ENCODE assay signal across 8 cellular contexts in the genomic region with DNA sequence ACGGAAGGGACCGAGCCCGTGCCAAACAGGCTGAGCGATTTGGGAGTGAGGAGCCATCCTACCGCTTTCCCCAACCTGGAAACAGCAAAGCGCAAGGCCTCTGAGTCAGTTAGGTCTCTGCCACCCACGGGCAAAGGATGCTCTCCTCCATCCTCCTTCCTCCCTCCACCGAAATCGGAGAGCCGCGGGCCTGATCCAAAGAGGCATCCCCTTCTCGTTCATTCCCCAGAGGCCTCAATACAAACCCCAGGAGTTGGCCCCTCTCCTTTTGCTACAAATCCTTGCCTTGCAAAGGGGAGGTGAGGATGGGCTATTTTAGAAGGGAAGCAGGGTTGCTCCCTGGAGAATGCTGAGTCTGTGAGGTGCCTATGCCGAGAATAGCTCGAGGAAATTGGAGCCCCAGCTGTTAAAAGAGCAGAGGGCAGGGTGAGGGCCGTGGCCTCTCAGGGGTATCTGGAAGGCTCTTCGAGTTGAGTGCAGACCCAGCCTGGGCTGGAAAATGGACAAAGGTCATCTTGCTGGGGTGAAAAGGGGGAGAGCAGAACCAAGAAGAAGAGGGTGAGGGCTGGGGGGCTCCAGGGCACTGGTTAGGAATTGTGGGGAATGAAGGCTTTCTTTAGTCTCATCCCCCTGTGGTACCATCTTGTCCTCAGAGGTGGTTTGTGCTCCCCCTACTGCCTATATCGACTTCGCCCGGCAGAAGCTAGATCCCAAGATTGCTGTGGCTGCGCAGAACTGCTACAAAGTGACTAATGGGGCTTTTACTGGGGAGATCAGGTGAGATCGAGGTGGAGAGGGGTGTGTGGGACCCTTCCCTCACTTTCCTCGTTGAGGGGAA. TPM values are rescaled to one million over a fixed set of nuclear protein-coding genes. Genes with fewer than 3 reads are reported as not detected.
DNase-seq lines count a peak whose midpoint lies in the region; ATAC-seq and TF ChIP-seq lines count a peak whose summit lies in the region.

No MANE protein-coding gene starts in this region.

- H3K4me2 ChIP-seq in IMR-90 (ENCODE audit: low read depth, low read length): peak overlapping the region; percentile 94

- H3K4me3 ChIP-seq in Caco-2 (ENCODE audit: low read depth, low read length) (peak overlapping the region; percentile 97), IMR-90 (ENCODE audit: insufficient read depth, low read depth, low read length) (peak overlapping the region; percentile 87)

- peak overlapping the region; percentile 97 for H2AK5ac ChIP-seq in IMR-90 (ENCODE audit: low read depth, low read length)

- peaks cover 47% of the 10 kb centered on the region for H3K4me1 Mint-ChIP-seq in Caco-2 (ENCODE audit: low read depth, unreplicated experiment)

- peak overlapping the region; percentile 91 for H3K56ac ChIP-seq in IMR-90 (ENCODE audit: extremely low read depth, insufficient read depth, low read length)

- H3K9me3 ChIP-seq in Caco-2 (no peaks in the 10 kb centered on the region), IMR-90 (ENCODE audit: control insufficient read depth, insufficient read depth, low read length) (no peaks in the 10 kb centered on the region)

- CTCF ChIA-PET in Caco-2 (lab: Charles Lee) (interaction anchor here (0.6 to 4.2 kb wide), 16 partner anchors 16 to 150 kb away, joined by 3 to 68 read pairs (median 8); a partner anchor contains a TSS), IMR-90 (lab: Yijun Ruan, JAX) (interaction anchor here (0.6 to 2.0 kb wide), 3 partner anchors 23 to 1245 kb away, joined by 3 to 8 read pairs (median 3); no protein-coding TSS in a partner anchor)

- peak overlapping the region; percentile 100 for H2AK9ac ChIP-seq in IMR-90 (replicated peaks; ENCODE audit: low read depth, low read length, poor library complexity)

- H3K27ac ChIP-seq in IMR-90 (ENCODE audit: insufficient read depth, low read length) (peak overlapping the region; percentile 97), angular gyrus (ENCODE audit: low read depth, low read length) (peak overlapping the region; percentile 92), substantia nigra (ENCODE audit: low read depth, low read length, poor library complexity, severe bottlenecking) (peak overlapping the region; percentile 94)

- H3K36me3 ChIP-seq in Caco-2 (ENCODE audit: control insufficient read depth, insufficient read depth, low read length) (peaks cover 14% of the 10 kb centered on the region), IMR-90 (ENCODE audit: control insufficient read depth, insufficient read depth, low read length) (peaks cover 46% of the 10 kb centered on the region)

- peaks cover 23 to 55% of the 10 kb centered on the region in 2 experiments for H3K79me1 ChIP-seq in IMR-90 (ENCODE audit: low read depth in 1 of 2, low read length in 2 of 2)

- H3K9me1 ChIP-seq in IMR-90 (ENCODE audit: insufficient read depth, low read length): 0 out of 2 replicates have a peak, but pooled peaks cover 7% of the 10 kb centered on the region

- H3K27me3 ChIP-seq in Caco-2 (replicated peaks; ENCODE audit: control insufficient read depth, insufficient read depth, low read length): no peaks in the 10 kb centered on the region
- H3K27me3 ChIP-seq in IMR-90 (ENCODE audit: control insufficient read depth, insufficient read depth, low read length): no peaks in the 10 kb centered on the region

- no peak overlapping the region; the same call in 1 of the 2 replicates for H2BK120ac ChIP-seq in IMR-90 (ENCODE audit: low read depth, low read length)

- peak overlapping the region; percentile 93 for H3K4ac ChIP-seq in IMR-90 (ENCODE audit: low read depth, low read length)

- peak overlapping the region; percentile 91 for H3K14ac ChIP-seq in IMR-90 (replicated peaks; ENCODE audit: low read depth, low read length)

- peaks cover 99% of the 10 kb centered on the region for H3K36me3 Mint-ChIP-seq in Caco-2 (ENCODE audit: insufficient read depth, unreplicated experiment)

- BruUV-seq in Caco-2 (replicated peaks; lab: Mats Ljungman, UMichigan): no TSS peak
- BruUV-seq in IMR-90 (replicated peaks; lab: Mats Ljungman, UMichigan): no TSS peak

- H3K18ac ChIP-seq in IMR-90 (ENCODE audit: low read depth, low read length): peak overlapping the region; percentile 69

- peak overlapping the region; percentile 100 for H3K9ac ChIP-seq in IMR-90 (ENCODE audit: low read depth, low read length)

- POLR2A ChIA-PET in Caco-2 (lab: Charles Lee): interaction anchor here (0.8 to 5.4 kb wide), 10 partner anchors 16 to 179 kb away, joined by 3 to 102 read pairs (median 10); a partner anchor contains a TSS
- POLR2A ChIA-PET in IMR-90 (lab: Charles Lee; ENCODE audit: unreplicated experiment): interaction anchor here (1.2 to 1.9 kb wide), 2 partner anchors 16 to 57 kb away, joined by 3 to 6 read pairs; a partner anchor contains a TSS

- no peak for DNase-seq in Caco-2
- DNase-seq in IMR-90: peak; percentile 29
- DNase-seq in kidney glomerular epithelial cell (lab: John Stamatoyannopoulos, UW): peak; percentile 25
- peak in 4 of 49 donors; percentile 16 to 64 (median 35) for DNase-seq in substantia nigra (lab: John Stamatoyannopoulos, UW)
- no peak for DNase-seq in GF-D8 (lab: John Stamatoyannopoulos, UW)
- no peak for DNase-seq in SHP77 (lab: John Stamatoyannopoulos, UW)

- no peak for TF ChIP-seq CTCF in Caco-2 (IDR thresholded peaks at IDR 0.05; ENCODE audit: insufficient read depth in 1 of 2, low read depth in 1 of 2, low read length in 1 of 2, severe bottlenecking in 1 of 2, unreplicated experiment in 1 of 2)
- TF ChIP-seq CTCF in IMR-90 (conservative IDR thresholded peaks at IDR 0.05; ENCODE audit: low read depth, low read length): peak; percentile 30; the same call in 1 of the 2 replicates

- dilution Hi-C loops in IMR-90 (cut with HindIII; ENCODE audit: low sequenced_read_pairs, unreplicated experiment): no loop called here

- peak overlapping the region; percentile 24; the same call in 1 of the 2 replicates for H2BK20ac ChIP-seq in IMR-90 (ENCODE audit: low read depth, low read length)

- peaks cover 51% of the 10 kb centered on the region for H4K20me1 ChIP-seq in IMR-90 (ENCODE audit: insufficient read depth, low read length)

- H3K4me3 Mint-ChIP-seq in Caco-2 (ENCODE audit: unreplicated experiment): peak overlapping the region; percentile 95

- ATAC-seq in IMR-90 (ENCODE audit: low read depth): peak; percentile 0; the same call in 1 of the 2 replicates
- ATAC-seq in GM19351 (IDR thresholded peaks at IDR 0.05; ENCODE audit: unreplicated experiment): no peak

- no peak for TF ChIP-seq POLR2A in IMR-90 (IDR thresholded peaks at IDR 0.05; ENCODE audit: low read depth, low read length)

- peak overlapping the region; percentile 88 for H2AFZ ChIP-seq in IMR-90 (replicated peaks; ENCODE audit: low read length, poor library complexity)

- no peak for TF ChIP-seq RAD21 in IMR-90 (IDR thresholded peaks at IDR 0.05; ENCODE audit: low read length)

- peak overlapping the region; percentile 79 for H4K91ac ChIP-seq in IMR-90 (ENCODE audit: insufficient read depth, low read depth, low read length)

- H3K27ac Mint-ChIP-seq in Caco-2 (ENCODE audit: unreplicated experiment): peak overlapping the region; percentile 94

- H2BK5ac ChIP-seq in IMR-90 (ENCODE audit: low read depth, low read length, poor library complexity, severe bottlenecking): peak overlapping the region; percentile 95

- in situ Hi-C loops in IMR-90 (cut with MboI; ENCODE audit: low sequenced_read_pairs): loop anchor here (5.0 kb wide), 1 partner anchor 94 kb away; no protein-coding TSS in a partner anchor

- H4K8ac ChIP-seq in IMR-90 (ENCODE audit: low read depth in 2 of 2, low read length in 2 of 2): peak overlapping the region; percentile 65 to 87

- H4K5ac ChIP-seq in IMR-90 (ENCODE audit: low read depth, low read length): peak overlapping the region; percentile 26

- WGBS in IMR-90 (ENCODE audit: extremely low coverage in 2 of 2, insufficient read length in 1 of 2), 2 experiments: 0% methylated on average over 6 of the region's 22 CpGs; no CpG with 5 or more reads in 1 of the 2 experiments

- no peaks in the 10 kb centered on the region for H3K27me3 Mint-ChIP-seq in Caco-2 (ENCODE audit: insufficient read depth, unreplicated experiment)

- H3K23ac ChIP-seq in IMR-90 (ENCODE audit: low read depth, low read length): peak overlapping the region; percentile 97

- H3K4me1 ChIP-seq in Caco-2 (peaks cover 31% of the 10 kb centered on the region), IMR-90 (ENCODE audit: control insufficient read depth, insufficient read depth, low read length) (peaks cover 19% of the 10 kb centered on the region)

- no peaks in the 10 kb centered on the region for H3K9me3 Mint-ChIP-seq in Caco-2 (ENCODE audit: unreplicated experiment)

- intact Hi-C loops in Caco-2 (cut with micrococcal nuclease; ENCODE audit: unreplicated experiment) (loop anchor here (1.0 to 2.0 kb wide), 5 partner anchors 16 to 74 kb away; a partner anchor contains a TSS), IMR-90 (cut with micrococcal nuclease) (loop anchor here (2.0 to 5.0 kb wide), 3 partner anchors 16 to 769 kb away; a partner anchor contains a TSS)

- no peak overlapping the region for H2BK15ac ChIP-seq in IMR-90 (ENCODE audit: low read depth, low read length)

RNA-seq across cellular contexts. Expression of a gene that starts 1.1 kb away (rescaled TPM):
- 1,141 and 1,254 TPM in 2 replicates for total RNA-seq in Caco-2 (2022)
- total RNA-seq in IMR-90 (2012; rRNA removed): 1,842 and 2,176 TPM in 2 replicates
- polyA plus RNA-seq in IMR-90 (2012; rRNA removed): 1,995 and 2,214 TPM in 2 replicates
- polyA plus RNA-seq in IMR-90 (2012; cell fraction: cytosol; rRNA removed): 1,900 and 1,916 TPM in 2 replicates
- 853 and 906 TPM in 2 replicates for polyA plus RNA-seq in IMR-90 (2012; cell fraction: nucleus; rRNA removed; ENCODE audit: low replicate concordance)

RNA-seq across cellular contexts. Expression of a gene that starts 4.7 kb away (rescaled TPM):
- total RNA-seq in Caco-2 (2022) (23.7 and 24.7 TPM in 2 replicates), IMR-90 (2012; rRNA removed) (1.1 and 1.3 TPM in 2 replicates)
- 4.1 and 4.3 TPM in 2 replicates for polyA plus RNA-seq in IMR-90 (2012; rRNA removed)
- 3.5 and 5.0 TPM in 2 replicates for polyA plus RNA-seq in IMR-90 (2012; cell fraction: cytosol; rRNA removed)
- polyA plus RNA-seq in IMR-90 (2012; cell fraction: nucleus; rRNA removed; ENCODE audit: low replicate concordance): 3.4 and 6.9 TPM in 2 replicates

RNA-seq across cellular contexts. Expression of a gene that starts 16.5 kb away (rescaled TPM):
- total RNA-seq in Caco-2 (2022): 226 and 230 TPM in 2 replicates
- total RNA-seq in IMR-90 (2012; rRNA removed): 119 and 125 TPM in 2 replicates
- polyA plus RNA-seq in IMR-90 (2012; rRNA removed): 67.7 and 69.7 TPM in 2 replicates
- 55.4 and 73.2 TPM in 2 replicates for polyA plus RNA-seq in IMR-90 (2012; cell fraction: cytosol; rRNA removed)
- polyA plus RNA-seq in IMR-90 (2012; cell fraction: nucleus; rRNA removed; ENCODE audit: low replicate concordance): 85.6 and 170 TPM in 2 replicates

RNA-seq across cellular contexts. Expression of a gene that starts 17.3 kb away (rescaled TPM):
- 147 and 152 TPM in 2 replicates for total RNA-seq in Caco-2 (2022)
- total RNA-seq in IMR-90 (2012; rRNA removed): 23.5 and 30.3 TPM in 2 replicates
- 61.0 and 67.5 TPM in 2 replicates for polyA plus RNA-seq in IMR-90 (2012; rRNA removed)
- 15.5 and 31.8 TPM in 2 replicates for polyA plus RNA-seq in IMR-90 (2012; cell fraction: cytosol; rRNA removed)
- 41.3 and 52.2 TPM in 2 replicates for polyA plus RNA-seq in IMR-90 (2012; cell fraction: nucleus; rRNA removed; ENCODE audit: low replicate concordance)

RNA-seq across cellular contexts. Expression of a gene that starts 27.7 kb away (rescaled TPM):
- 3.9 and 5.1 TPM in 2 replicates for total RNA-seq in Caco-2 (2022)
- total RNA-seq in IMR-90 (2012; rRNA removed): 0.56 and 0.72 TPM in 2 replicates
- 20.5 and 20.7 TPM in 2 replicates for polyA plus RNA-seq in IMR-90 (2012; rRNA removed)
- polyA plus RNA-seq in IMR-90 (2012; cell fraction: cytosol; rRNA removed): 6.0 and 6.9 TPM in 2 replicates
- polyA plus RNA-seq in IMR-90 (2012; cell fraction: nucleus; rRNA removed; ENCODE audit: low replicate concordance): 166 and 303 TPM in 2 replicates

Comparison
In these comparisons a context has a peak if more than half of its experiments do, and no peak if none do; other contexts are left out.
1. DNase-seq: peak in IMR-90 (single experiment) and kidney glomerular epithelial cell (single experiment); none in Caco-2 (0 of 2), GF-D8 (single experiment) and SHP77 (0 of 2).
2. RNA of a gene that starts 4.7 kb away (total RNA-seq): 23.7 to 24.7 TPM in Caco-2; 1.1 to 1.3 TPM in IMR-90; every median in the first group is over 10 times any median in the second.
3. Peak in every context shown above with its lines, with median percentiles within 50 percentile points of each other: H3K27ac ChIP-seq.